Comparison of ENCODE assay signal across 8 cellular contexts in genomic region chr9:96383165-96383939, GRCh38. TPM values are rescaled to one million over a fixed set of nuclear protein-coding genes. Genes with fewer than 3 reads are reported as not detected.
A peak's percentile ranks its signal among the peaks of the same experiment; 100 is the strongest.
DNase-seq lines count a peak whose midpoint lies in the region.

Gene SLC35D2 (minus strand): TSS chr9:96383711. CDS start chr9:96383634, 77 bp downstream.

- H3K9me3 ChIP-seq in neuron (ENCODE audit: low read length): peaks cover 2% of the 10 kb centered on the region

- H3K4me3 ChIP-seq in neuron (ENCODE audit: low read length): peak within 1 kb of the TSS; percentile 77

- POLR2A ChIA-PET in activated CD4-positive, alpha-beta T cell treated with anti-CD3 and anti-CD28 coated beads, Interleukin-2, amount 10 ng/mL, durations not matched to agents 7 days and 5 days (lab: Charles Lee): no interaction called here

- H3K27ac ChIP-seq in adipose tissue (ENCODE audit: low read depth, low read length): no peak within 1 kb of the TSS

- peak within 1 kb of the TSS; percentile 78 for H2AFZ ChIP-seq in neuron (ENCODE audit: low read depth, low read length)

- no peak for DNase-seq in activated CD4-positive, alpha-beta T cell treated with anti-CD3 and anti-CD28 coated beads, Interleukin-2, amount 10 ng/mL, durations not matched to agents 7 days and 5 days
- no peak for DNase-seq in activated CD4-positive, alpha-beta T cell treated with anti-CD3 and anti-CD28 coated beads, Interleukin-2, amount 50 U/mL, for 4 hours
- peak; percentile 12 for DNase-seq in NCI-H1105 treated with DMSO at 0.1 percent for 48 hours (lab: John Stamatoyannopoulos, UW)
- DNase-seq in head of caudate nucleus: peak in 40 of 42 donors; percentile 22 to 82 (median 54)
- no peak for DNase-seq in NCI-H748 treated with DMSO at 0.1 percent for 48 hours (lab: John Stamatoyannopoulos, UW)
- no peak for DNase-seq in AML-193 (lab: John Stamatoyannopoulos, UW)

- peaks cover 43% of the 10 kb centered on the region for H3K36me3 Mint-ChIP-seq in activated CD4-positive, alpha-beta T cell treated with anti-CD3 and anti-CD28 coated beads, Interleukin-2, amount 10 ng/mL, durations not matched to agents 7 days and 5 days (ENCODE audit: low read depth)

- intact Hi-C loops in head of caudate nucleus (cut with DNase I): loop anchor here (5.0 kb wide), 1 partner anchor 34 kb away; the partner anchor contains the start of gene ZNF367

- H3K4me1 Mint-ChIP-seq in activated CD4-positive, alpha-beta T cell treated with anti-CD3 and anti-CD28 coated beads, Interleukin-2, amount 10 ng/mL, durations not matched to agents 7 days and 5 days: peaks cover 23% of the 10 kb centered on the region

- peaks cover 16% of the 10 kb centered on the region for H3K4me1 ChIP-seq in neuron (ENCODE audit: insufficient read depth, low read length)

- CTCF ChIA-PET in activated CD4-positive, alpha-beta T cell treated with anti-CD3 and anti-CD28 coated beads, Interleukin-2, amount 10 ng/mL, durations not matched to agents 7 days and 5 days (lab: Charles Lee): interaction anchor here (0.6 kb wide), 1 partner anchor 69 kb away, joined by 3 read pairs; no protein-coding TSS in a partner anchor

- H3K9me3 Mint-ChIP-seq in activated CD4-positive, alpha-beta T cell treated with anti-CD3 and anti-CD28 coated beads, Interleukin-2, amount 10 ng/mL, durations not matched to agents 7 days and 5 days: no peaks in the 10 kb centered on the region

- H3K27me3 ChIP-seq in neuron (ENCODE audit: insufficient read depth, low read length): no peaks in the 10 kb centered on the region

- no peaks in the 10 kb centered on the region for H3K27me3 Mint-ChIP-seq in activated CD4-positive, alpha-beta T cell treated with anti-CD3 and anti-CD28 coated beads, Interleukin-2, amount 10 ng/mL, durations not matched to agents 7 days and 5 days

- H3K4me3 Mint-ChIP-seq in activated CD4-positive, alpha-beta T cell treated with anti-CD3 and anti-CD28 coated beads, Interleukin-2, amount 10 ng/mL, durations not matched to agents 7 days and 5 days: peak within 1 kb of the TSS; percentile 73

- peak within 1 kb of the TSS; percentile 33 for H3K27ac Mint-ChIP-seq in activated CD4-positive, alpha-beta T cell treated with anti-CD3 and anti-CD28 coated beads, Interleukin-2, amount 10 ng/mL, durations not matched to agents 7 days and 5 days

- peaks cover 30% of the 10 kb centered on the region for H3K36me3 ChIP-seq in neuron (ENCODE audit: insufficient read depth, low read length)

- 1 to 2% (median 1%) methylated on average over 57 to 73 of the region's 73 CpGs for WGBS in adipose tissue, 3 donors

RNA-seq across cellular contexts. Expression of gene SLC35D2, which starts in this region (rescaled TPM):
- total RNA-seq in activated CD4-positive, alpha-beta T cell treated with anti-CD3 and anti-CD28 coated beads, Interleukin-2, amount 10 ng/mL, durations not matched to agents 7 days and 5 days: 10 to 100 TPM in 1 of 2 experiments, 1 to 10 TPM in 1; 8.5 to 11.0 TPM
- 10 to 100 TPM; 10.5 to 21.7 (median 18.3) TPM for polyA plus RNA-seq in adipose tissue

Comparison
In these comparisons a context has a peak if more than half of its experiments do, and no peak if none do; other contexts are left out.
1. DNase-seq: peak in NCI-H1105 treated with DMSO at 0.1 percent for 48 hours (single experiment) and head of caudate nucleus (40 of 42); none in activated CD4-positive, alpha-beta T cell treated with anti-CD3 and anti-CD28 coated beads, Interleukin-2, amount 10 ng/mL, durations not matched to agents 7 days and 5 days (single experiment), activated CD4-positive, alpha-beta T cell treated with anti-CD3 and anti-CD28 coated beads, Interleukin-2, amount 50 U/mL, for 4 hours (0 of 2), NCI-H748 treated with DMSO at 0.1 percent for 48 hours (single experiment) and AML-193 (0 of 2).